ENCODE assay signal across 11 cellular contexts in the genomic region with DNA sequence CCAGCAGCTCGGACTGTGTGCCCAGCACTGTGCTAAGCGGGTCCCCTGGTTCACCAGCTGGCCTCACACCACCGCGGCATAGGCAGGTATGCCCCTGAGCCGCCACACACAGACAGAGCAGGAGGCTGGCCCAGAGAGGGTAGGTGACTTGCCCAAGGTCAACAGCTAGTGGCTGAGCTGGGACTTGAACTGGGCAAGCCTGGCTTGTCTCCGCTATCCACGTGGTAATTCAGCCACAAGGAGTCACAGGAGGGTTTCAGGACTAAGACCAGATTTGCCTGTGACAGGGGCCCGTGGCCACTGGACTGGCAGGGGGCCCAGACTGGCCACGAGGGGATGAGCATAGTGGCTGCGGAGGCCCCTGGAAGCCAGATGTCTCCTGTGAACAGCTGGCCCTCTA. TPM values are rescaled to one million over a fixed set of nuclear protein-coding genes. Genes with fewer than 3 reads are reported as not detected.
DNase-seq lines count a peak whose midpoint lies in the region; ATAC-seq and TF ChIP-seq lines count a peak whose summit lies in the region.
"Had no signal": no experiment of that assay in that cellular context is flagged by ENCODE, and none has a peak within 500 bp of the region (broad histone marks: within the 10 kb centered on the region; RNA-seq: fewer than 3 reads in every experiment).

No MANE protein-coding gene starts in this region.

- POLR2A ChIA-PET in A673 (lab: Charles Lee; ENCODE audit: low non-redundant PET) = no interaction called here
- POLR2A ChIA-PET in WTC11 (lab: Charles Lee) = no interaction called here

- H3K36me3 ChIP-seq in A673 (ENCODE audit: insufficient read depth, low read length, poor library complexity, severe bottlenecking) (no peaks in the 10 kb centered on the region), heart right ventricle (peaks cover 0 to 27% (median 0%) of the 10 kb centered on the region in 9 donors), prostate gland (no peaks in the 10 kb centered on the region)

- H3K27ac ChIP-seq in A673 (ENCODE audit: low read depth, low read length, poor library complexity, severe bottlenecking) = peak overlapping the region; percentile 96
- peak overlapping the region; percentile 72 to 100 (median 97) for H3K27ac ChIP-seq in heart right ventricle
- peak overlapping the region; percentile 90 to 94 for H3K27ac ChIP-seq in prostate gland

- ATAC-seq in WTC11 (no peak), heart right ventricle (no peak), HG02852 (IDR thresholded peaks at IDR 0.05; ENCODE audit: unreplicated experiment) (no peak), HG03039 (IDR thresholded peaks at IDR 0.05; ENCODE audit: unreplicated experiment) (no peak), GM18858 (IDR thresholded peaks at IDR 0.05; ENCODE audit: unreplicated experiment) (no peak)

- CTCF ChIA-PET in A673 (lab: Charles Lee) (interaction anchor here (0.5 kb wide), 1 partner anchor 73 kb away, joined by 3 read pairs; no protein-coding TSS in a partner anchor), WTC11 (lab: Charles Lee) (interaction anchor here (0.7 to 2.0 kb wide), 4 partner anchors 10 to 245 kb away, joined by 3 to 6 read pairs (median 4); no protein-coding TSS in a partner anchor)

- intact Hi-C loops in A673 (cut with micrococcal nuclease; ENCODE audit: unreplicated experiment) (no loop called here), heart right ventricle (cut with DNase I) (loop anchor here in 9 of 10 donors (2.0 to 10.0 kb wide), 15 partner anchors 33 to 248 kb away; partner anchors contain the start of gene NCOR2 (in 7 of the 9)), prostate gland (cut with DNase I) (loop anchor here (5.0 to 10.0 kb wide), 2 partner anchors 48 to 225 kb away; partner anchors contain the start of gene NCOR2)
- intact Hi-C loops in activated CD4-positive, alpha-beta T cell treated with anti-CD3 and anti-CD28 coated beads, Interleukin-2, amount 10 ng/mL, durations not matched to agents 24 days and 14 days (cut with micrococcal nuclease) = no loop called here

- peak overlapping the region; percentile 53; the same call in 1 of the 2 replicates for H3K27ac Mint-ChIP-seq in WTC11
- H3K27ac Mint-ChIP-seq in activated CD4-positive, alpha-beta T cell treated with anti-CD3 and anti-CD28 coated beads, Interleukin-2, amount 10 ng/mL, durations not matched to agents 24 days and 14 days = no peak overlapping the region
- H3K27ac Mint-ChIP-seq: memory B cell had no signal

- H3K4me1 Mint-ChIP-seq in WTC11 = peaks cover 35% of the 10 kb centered on the region
- peaks cover 8% of the 10 kb centered on the region for H3K4me1 Mint-ChIP-seq in activated CD4-positive, alpha-beta T cell treated with anti-CD3 and anti-CD28 coated beads, Interleukin-2, amount 10 ng/mL, durations not matched to agents 24 days and 14 days

- no peaks in the 10 kb centered on the region for H3K9me3 Mint-ChIP-seq in WTC11
- no peaks in the 10 kb centered on the region for H3K9me3 Mint-ChIP-seq in activated CD4-positive, alpha-beta T cell treated with anti-CD3 and anti-CD28 coated beads, Interleukin-2, amount 10 ng/mL, durations not matched to agents 24 days and 14 days
- H3K9me3 Mint-ChIP-seq: memory B cell had no signal

- H3K36me3 Mint-ChIP-seq in WTC11 = peaks cover 7% of the 10 kb centered on the region
- no peaks in the 10 kb centered on the region for H3K36me3 Mint-ChIP-seq in activated CD4-positive, alpha-beta T cell treated with anti-CD3 and anti-CD28 coated beads, Interleukin-2, amount 10 ng/mL, durations not matched to agents 24 days and 14 days (ENCODE audit: low read depth)

- H3K4me3 Mint-ChIP-seq in WTC11 = no peak overlapping the region
- no peak overlapping the region for H3K4me3 Mint-ChIP-seq in activated CD4-positive, alpha-beta T cell treated with anti-CD3 and anti-CD28 coated beads, Interleukin-2, amount 10 ng/mL, durations not matched to agents 24 days and 14 days
- H3K4me3 Mint-ChIP-seq: memory B cell had no signal

- H3K4me3 ChIP-seq in A673 (ENCODE audit: low read depth, low read length, poor library complexity, severe bottlenecking) (no peak overlapping the region), heart right ventricle (peak overlapping the region in 1 of 10 donors; percentile 6), prostate gland (no peak overlapping the region)

- H3K27me3 ChIP-seq in A673 (replicated peaks; ENCODE audit: insufficient read depth, low read depth, low read length, poor library complexity) = no peaks in the 10 kb centered on the region
- no peaks in the 10 kb centered on the region for H3K27me3 ChIP-seq in heart right ventricle
- H3K27me3 ChIP-seq in prostate gland (replicated peaks; ENCODE audit: insufficient read depth) = no peaks in the 10 kb centered on the region

- no peaks in the 10 kb centered on the region for H3K9me3 ChIP-seq in A673 (ENCODE audit: low read depth, low read length, poor library complexity, severe bottlenecking)
- no peaks in the 10 kb centered on the region for H3K9me3 ChIP-seq in heart right ventricle
- H3K9me3 ChIP-seq in prostate gland = no peaks in the 10 kb centered on the region

- TF ChIP-seq CTCF in A673 (conservative IDR thresholded peaks at IDR 0.05; ENCODE audit: low read depth, low read length) (no peak), WTC11 (IDR thresholded peaks at IDR 0.05) (no peak), heart right ventricle (IDR thresholded peaks at IDR 0.05) (no peak), prostate gland (IDR thresholded peaks at IDR 0.05) (no peak)

- no peak for DNase-seq in A673 (ENCODE audit: low spot score)
- DNase-seq in WTC11 (ENCODE audit: low spot score) = no peak
- DNase-seq in heart right ventricle = no peak
- no peak for DNase-seq in prostate gland (ENCODE audit: low spot score)
- no peak for DNase-seq in activated CD4-positive, alpha-beta T cell treated with anti-CD3 and anti-CD28 coated beads, Interleukin-2, amount 10 ng/mL, durations not matched to agents 24 days and 14 days
- DNase-seq: activated CD4-positive, alpha-beta T cell treated with anti-CD3 and anti-CD28 coated beads, Interleukin-2, amount 50 U/mL, for 4 hours; stimulated activated CD4-positive, alpha-beta T cell treated with anti-CD3 and anti-CD28 coated beads, Interleukin-2, amount 100 ng/mL, for 24 hours had no signal

- no peaks in the 10 kb centered on the region for H3K27me3 Mint-ChIP-seq in WTC11 (ENCODE audit: low read depth)
- no peaks in the 10 kb centered on the region for H3K27me3 Mint-ChIP-seq in activated CD4-positive, alpha-beta T cell treated with anti-CD3 and anti-CD28 coated beads, Interleukin-2, amount 10 ng/mL, durations not matched to agents 24 days and 14 days
- H3K27me3 Mint-ChIP-seq: memory B cell had no signal

- WGBS in heart right ventricle, 2 donors = 43 to 62% methylated on average over 10 of the region's 10 CpGs
- WGBS in prostate gland = 31% methylated on average over 10 of the region's 10 CpGs

- no peak for TF ChIP-seq POLR2A in prostate gland (IDR thresholded peaks at IDR 0.05)

- BruUV-seq in A673 (replicated peaks; lab: Mats Ljungman, UMichigan) = no TSS peak

- H3K4me1 ChIP-seq in A673 (ENCODE audit: insufficient read depth, low read length, poor library complexity, severe bottlenecking) (peaks cover 43% of the 10 kb centered on the region), heart right ventricle (peaks cover 36 to 95% (median 85%) of the 10 kb centered on the region in 9 donors), prostate gland (replicated peaks) (peaks cover 34% of the 10 kb centered on the region)

TF ChIP-seq in WTC11, 78 proteins besides CTCF, POLR2A, EP300 and RAD21:
- TF ChIP-seq TP53 (CRISPR knock-in tag; IDR thresholded peaks at IDR 0.05) (no peak), ZNF219 (CRISPR knock-in tag; IDR thresholded peaks at IDR 0.05; ENCODE audit: borderline replicate concordance) (no peak)

RNA-seq across cellular contexts. Expression of gene NCOR2, which starts 47.7 kb away (rescaled TPM):
- total RNA-seq in A673 (2021) (227 and 276 TPM in 2 replicates), WTC11 (2021) (283 to 326 TPM (median 304 TPM) in 3 replicates), heart right ventricle (100 to 1,000 TPM; 118 to 200 (median 136) TPM), prostate gland (100 to 1,000 TPM; 184 to 306 TPM)
- polyA plus RNA-seq in heart right ventricle = 10 to 100 TPM; 46.9 to 74.0 TPM
- total RNA-seq in activated CD4-positive, alpha-beta T cell treated with anti-CD3 and anti-CD28 coated beads, Interleukin-2, amount 10 ng/mL, durations not matched to agents 24 days and 14 days = 125 and 128 TPM in 2 replicates

Comparison
In these comparisons a context has a peak if more than half of its experiments do, and no peak if none do; other contexts are left out.
1. intact Hi-C loops: an anchor here in heart right ventricle (2.0 to 10.0 kb wide) and prostate gland (5.0 to 10.0 kb wide); none called in A673 and activated CD4-positive, alpha-beta T cell treated with anti-CD3 and anti-CD28 coated beads, Interleukin-2, amount 10 ng/mL, durations not matched to agents 24 days and 14 days.